ENCODE assay signal across 1 cellular context in the genomic region with DNA sequence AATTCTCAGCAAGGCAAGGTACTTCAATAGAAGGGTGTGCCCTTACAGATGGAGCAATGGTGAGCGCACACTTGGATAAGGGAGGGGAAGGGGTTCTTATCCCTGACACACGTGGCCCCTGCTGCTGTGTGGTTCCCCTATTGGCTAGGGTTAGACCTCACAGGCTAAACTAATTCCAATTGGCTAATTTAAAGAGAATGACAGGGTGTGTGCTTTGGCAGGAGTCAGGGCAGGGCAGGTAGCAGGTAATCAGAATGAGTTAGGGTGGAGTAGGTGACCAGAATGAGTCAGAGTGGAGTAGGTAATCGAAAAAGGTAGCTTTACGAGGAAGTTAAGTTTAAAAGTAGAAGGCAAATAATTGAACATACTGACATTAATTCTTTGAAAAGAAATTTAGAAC.
TF ChIP-seq lines count a peak whose summit lies in the region.

No MANE protein-coding gene starts in this region.

TF ChIP-seq in HCT116, 20 proteins besides CTCF, POLR2A, EP300 and RAD21:
- peak; percentile 82; the same call in 1 of the 2 replicates for TF ChIP-seq SP1 (IDR thresholded peaks at IDR 0.05; ENCODE audit: low read depth)
- peak; percentile 65 for TF ChIP-seq JUND (IDR thresholded peaks at IDR 0.05)
- TF ChIP-seq FOSL1 (IDR thresholded peaks at IDR 0.05; ENCODE audit: low read depth) = peak; percentile 66
- TF ChIP-seq, protein P1, sequence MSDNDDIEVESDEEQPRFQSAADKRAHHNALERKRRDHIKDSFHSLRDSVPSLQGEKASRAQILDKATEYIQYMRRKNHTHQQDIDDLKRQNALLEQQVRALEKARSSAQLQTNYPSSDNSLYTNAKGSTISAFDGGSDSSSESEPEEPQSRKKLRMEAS (IDR thresholded peaks at IDR 0.05) = peak; percentile 71; the same call in 1 of the 2 replicates
- TF ChIP-seq POLR2AphosphoS5 (IDR thresholded peaks at IDR 0.05; ENCODE audit: low read depth, low read length) = peak; percentile 45; the same call in 1 of the 2 replicates
- TF ChIP-seq CBX3 (IDR thresholded peaks at IDR 0.05; ENCODE audit: low read depth) = peak; percentile 76; the same call in 1 of the 2 replicates
